1 cellular context compared by ENCODE assay signal in the genomic region with DNA sequence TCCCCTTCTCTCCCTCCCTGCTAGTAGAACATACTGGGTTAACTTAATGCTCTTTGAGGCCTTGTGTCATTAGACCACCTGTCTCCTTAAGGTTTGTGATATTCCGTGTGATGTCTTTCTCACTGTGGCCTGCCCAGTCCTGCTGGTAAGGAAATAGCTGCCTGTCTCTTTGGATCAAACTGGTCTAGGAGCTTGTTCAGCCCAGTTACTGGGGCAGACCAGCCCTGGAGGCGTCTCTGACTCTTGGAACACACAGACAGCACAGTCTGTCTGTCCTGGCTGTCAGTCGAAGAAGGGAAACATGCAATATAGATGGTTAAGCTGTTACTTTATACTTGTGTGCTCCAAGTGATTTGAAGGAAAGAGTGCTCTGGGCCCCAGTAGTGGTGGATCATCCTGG.
A peak's percentile ranks its signal among the peaks of the same experiment; 100 is the strongest.
TF ChIP-seq lines count a peak whose summit lies in the region.

No MANE protein-coding gene starts in this region.

TF ChIP-seq in Ishikawa, 13 proteins besides CTCF, POLR2A, EP300 and RAD21:
- TF ChIP-seq ZBTB7A (IDR thresholded peaks at IDR 0.05; ENCODE audit: low read depth), result 0 out of 2 replicates have a peak, but pooled peaks have one; percentile 9
- TF ChIP-seq, protein P1, sequence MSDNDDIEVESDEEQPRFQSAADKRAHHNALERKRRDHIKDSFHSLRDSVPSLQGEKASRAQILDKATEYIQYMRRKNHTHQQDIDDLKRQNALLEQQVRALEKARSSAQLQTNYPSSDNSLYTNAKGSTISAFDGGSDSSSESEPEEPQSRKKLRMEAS (IDR thresholded peaks at IDR 0.05), result no peak
TF ChIP-seq in Ishikawa: peak in this region for 1.
